Comparison of ENCODE assay signal across 21 cellular contexts in genomic region chr1:94334156-94334555, GRCh38.
DNase-seq lines count a peak whose midpoint lies in the region; ATAC-seq, FAIRE-seq and TF ChIP-seq lines count a peak whose summit lies in the region.
"Had no signal": no experiment of that assay in that cellular context is flagged by ENCODE, and none has a peak within 500 bp of the region (broad histone marks: within the 10 kb centered on the region; RNA-seq: fewer than 3 reads in every experiment).

No MANE protein-coding gene starts in this region.

- H3K36me3 ChIP-seq in cardiac muscle cell, result no peaks in the 10 kb centered on the region
- H3K36me3 ChIP-seq in uterus, result no peaks in the 10 kb centered on the region
- no peaks in the 10 kb centered on the region; the same call in 1 of the 2 replicates for H3K36me3 ChIP-seq in MG63
- H3K36me3 ChIP-seq: ovary, WERI-Rb-1 had no signal

- H3K4me3 Mint-ChIP-seq in nephron, result no peak overlapping the region
- H3K4me3 Mint-ChIP-seq: activated CD4-positive, alpha-beta memory T cell treated with anti-CD3 and anti-CD28 coated beads, Interleukin-2, amount 10 ng/mL, durations not matched to agents 7 days and 5 days; activated naive CD8-positive, alpha-beta T cell; T-cell had no signal

- H3K36me3 Mint-ChIP-seq in nephron (ENCODE audit: low read depth), result no peaks in the 10 kb centered on the region
- H3K36me3 Mint-ChIP-seq: activated naive CD8-positive, alpha-beta T cell; T-cell had no signal

- peak in 1 of 2 donors; percentile 29 for DNase-seq in cardiac muscle cell (ENCODE audit: low read depth in 1 of 2, low spot score in 1 of 2)
- no peak for DNase-seq in left cardiac atrium
- DNase-seq in uterus, result no peak
- DNase-seq in activated T-cell treated with anti-CD3 and anti-CD28 coated beads, Interleukin-2, amount 50 U/mL, for 1 hour, result no peak
- DNase-seq in MG63, result no peak
- no peak for DNase-seq in SIG-M5 (lab: John Stamatoyannopoulos, UW)
- DNase-seq: activated CD4-positive, alpha-beta memory T cell treated with anti-CD3 and anti-CD28 coated beads, Interleukin-2, amount 10 ng/mL, durations not matched to agents 7 days and 5 days; activated T-cell treated with anti-CD3 and anti-CD28 coated beads, Interleukin-2, amount 50 U/mL, for 48 hours; DMS153; NCI-H1436; ovary; RPMI8226; T-cell; WERI-Rb-1 had no signal

- TF ChIP-seq POLR2A in uterus (IDR thresholded peaks at IDR 0.05), result no peak

- H3K27ac ChIP-seq in cardiac muscle cell (peak overlapping the region; percentile 43), uterus (peak overlapping the region; percentile 16 to 33)
- H3K27ac ChIP-seq: ovary, WERI-Rb-1 had no signal

- peaks cover 12% of the 10 kb centered on the region for H3K27me3 Mint-ChIP-seq in nephron (ENCODE audit: low read depth)

- no peaks in the 10 kb centered on the region for H3K9me3 Mint-ChIP-seq in nephron
- H3K9me3 Mint-ChIP-seq: activated CD4-positive, alpha-beta memory T cell treated with anti-CD3 and anti-CD28 coated beads, Interleukin-2, amount 10 ng/mL, durations not matched to agents 7 days and 5 days; T-cell had no signal

- peak; percentile 39 for FAIRE-seq in endometrium (lab: Jason Lieb, UNC)
- FAIRE-seq: A204.1, HTR-8/SVneo had no signal

- TF ChIP-seq CTCF in cardiac muscle cell (IDR thresholded peaks at IDR 0.05; ENCODE audit: low read depth, low read length), result no peak
- TF ChIP-seq CTCF in nephron (IDR thresholded peaks at IDR 0.05; ENCODE audit: unreplicated experiment in 3 of 3), result no peak
- TF ChIP-seq CTCF in uterus (IDR thresholded peaks at IDR 0.05), result no peak

- H3K4me1 Mint-ChIP-seq in nephron, result peaks cover 39% of the 10 kb centered on the region
- H3K4me1 Mint-ChIP-seq: activated CD4-positive, alpha-beta memory T cell treated with anti-CD3 and anti-CD28 coated beads, Interleukin-2, amount 10 ng/mL, durations not matched to agents 7 days and 5 days had no signal

- H3K9me3 ChIP-seq in cardiac muscle cell (ENCODE audit: low read depth) (no peaks in the 10 kb centered on the region), uterus (no peaks in the 10 kb centered on the region), MG63 (no peaks in the 10 kb centered on the region)
- H3K9me3 ChIP-seq: ovary had no signal

- peak overlapping the region; percentile 85 to 94 (median 88) for H3K27ac Mint-ChIP-seq in nephron
- H3K27ac Mint-ChIP-seq: activated CD4-positive, alpha-beta memory T cell treated with anti-CD3 and anti-CD28 coated beads, Interleukin-2, amount 10 ng/mL, durations not matched to agents 7 days and 5 days; activated naive CD8-positive, alpha-beta T cell; T-cell had no signal

- no peak for ATAC-seq in left cardiac atrium
- ATAC-seq: HCT116, T-cell had no signal

- H3K4me1 ChIP-seq in cardiac muscle cell (ENCODE audit: low read depth) (peaks cover 21% of the 10 kb centered on the region), uterus (no peaks in the 10 kb centered on the region)

- intact Hi-C loops in left cardiac atrium (cut with DNase I), result loop anchor here in 1 of 2 donors (2.0 kb wide), 1 partner anchor 309 kb away; no protein-coding TSS in a partner anchor
- intact Hi-C loops in uterus (cut with DNase I; ENCODE audit: low total_unique reads), result loop anchor here (10.0 kb wide), 1 partner anchor 99 kb away; the partner anchor contains the start of gene ARHGAP29

- no peaks in the 10 kb centered on the region for H3K27me3 ChIP-seq in cardiac muscle cell
- H3K27me3 ChIP-seq in uterus, result no peaks in the 10 kb centered on the region
- H3K27me3 ChIP-seq in MG63, result no peaks in the 10 kb centered on the region
- H3K27me3 ChIP-seq: ovary had no signal

- no peak overlapping the region for H3K4me3 ChIP-seq in cardiac muscle cell
- H3K4me3 ChIP-seq in uterus, result no peak overlapping the region
- no peak overlapping the region for H3K4me3 ChIP-seq in MG63
- H3K4me3 ChIP-seq: ovary, skin epidermis had no signal
